Comparison of ENCODE assay signal across 9 cellular contexts in genomic region chr12:50132505-50133135, GRCh38. TPM values are rescaled to one million over a fixed set of nuclear protein-coding genes. Genes with fewer than 3 reads are reported as not detected.
DNase-seq lines count a peak whose midpoint lies in the region; ATAC-seq and TF ChIP-seq lines count a peak whose summit lies in the region.
"Had no signal": no experiment of that assay in that cellular context is flagged by ENCODE, and none has a peak within 500 bp of the region (broad histone marks: within the 10 kb centered on the region; RNA-seq: fewer than 3 reads in every experiment).

No MANE protein-coding gene starts in this region.

- peaks cover 7% of the 10 kb centered on the region for H3K4me1 Mint-ChIP-seq in stimulated activated effector memory CD8-positive, alpha-beta T cell treated with anti-CD3 and anti-CD28 coated beads, Interleukin-12 subunit alpha, Interleukin-12 subunit beta, amount 100 ng/mL, for 72 hours

- in situ Hi-C loops in GM13976 (cut with MboI; ENCODE audit: low sequenced_read_pairs, unreplicated experiment), result no loop called here

- H3K9me3 Mint-ChIP-seq in stimulated activated effector memory CD8-positive, alpha-beta T cell treated with anti-CD3 and anti-CD28 coated beads, Interleukin-12 subunit alpha, Interleukin-12 subunit beta, amount 100 ng/mL, for 72 hours, result no peaks in the 10 kb centered on the region

- peaks cover 100% of the 10 kb centered on the region for H3K36me3 Mint-ChIP-seq in stimulated activated effector memory CD8-positive, alpha-beta T cell treated with anti-CD3 and anti-CD28 coated beads, Interleukin-12 subunit alpha, Interleukin-12 subunit beta, amount 100 ng/mL, for 72 hours

- peak overlapping the region; percentile 60 for H3K27ac Mint-ChIP-seq in stimulated activated effector memory CD8-positive, alpha-beta T cell treated with anti-CD3 and anti-CD28 coated beads, Interleukin-12 subunit alpha, Interleukin-12 subunit beta, amount 100 ng/mL, for 72 hours

- DNase-seq in AG09309 (ENCODE audit: low read depth) (no peak), GM13976 (ENCODE audit: low spot score) (peak; percentile 52), fibroblast of the aortic adventitia (ENCODE audit: low read depth) (peak; percentile 78), omental fat pad (ENCODE audit: low spot score) (no peak), NCI-H748 (lab: John Stamatoyannopoulos, UW; ENCODE audit: unreplicated experiment) (no peak)
- DNase-seq in stimulated activated effector memory CD8-positive, alpha-beta T cell treated with anti-CD3 and anti-CD28 coated beads, Interleukin-12 subunit alpha, Interleukin-12 subunit beta, amount 100 ng/mL, for 72 hours (ENCODE audit: low spot score in 2 of 2), result no peak

- no peak overlapping the region for H3K4me3 Mint-ChIP-seq in stimulated activated effector memory CD8-positive, alpha-beta T cell treated with anti-CD3 and anti-CD28 coated beads, Interleukin-12 subunit alpha, Interleukin-12 subunit beta, amount 100 ng/mL, for 72 hours

- TF ChIP-seq CTCF in AG09309 (IDR thresholded peaks at IDR 0.05; ENCODE audit: control insufficient read depth, insufficient read depth, low read depth, low read length, missing control alignments) (peak; percentile 36), GM13976 (IDR thresholded peaks at IDR 0.05; ENCODE audit: borderline replicate concordance, control extremely low read depth, extremely low read depth, insufficient read depth, missing control alignments) (peak; percentile 42), fibroblast of the aortic adventitia (IDR thresholded peaks at IDR 0.05; ENCODE audit: insufficient read depth, low read length) (peak; percentile 56), omental fat pad (IDR thresholded peaks at IDR 0.05) (no peak)

- peak; percentile 42; the same call in 1 of the 3 replicates for ATAC-seq in SK-N-SH treated with all-trans-retinoic acid at 6 μM for 48 hours
- peak; percentile 65 for ATAC-seq in stimulated activated effector memory CD8-positive, alpha-beta T cell treated with anti-CD3 and anti-CD28 coated beads, Interleukin-12 subunit alpha, Interleukin-12 subunit beta, amount 100 ng/mL, for 72 hours
- ATAC-seq in omental fat pad (ENCODE audit: low FRiP score), result no peak
- ATAC-seq in GM18907 (IDR thresholded peaks at IDR 0.05; ENCODE audit: unreplicated experiment), result no peak
- ATAC-seq: HCT116 had no signal

- H3K4me3 ChIP-seq in AG09309 (ENCODE audit: control insufficient read depth, low read depth, low read length) (no peak overlapping the region), fibroblast of the aortic adventitia (ENCODE audit: low read depth, low read length) (no peak overlapping the region)

TF ChIP-seq in SK-N-SH treated with all-trans-retinoic acid at 6 μM for 48 hours, 23 proteins besides CTCF, POLR2A, EP300 and RAD21:
- TF ChIP-seq ZC3H10 (CRISPR knock-in tag; IDR thresholded peaks at IDR 0.05) (no peak), PATZ1 (CRISPR knock-in tag; IDR thresholded peaks at IDR 0.05; ENCODE audit: borderline replicate concordance) (no peak), BACH2 (CRISPR knock-in tag; IDR thresholded peaks at IDR 0.05; ENCODE audit: borderline replicate concordance) (no peak), CSRNP3 (CRISPR knock-in tag; IDR thresholded peaks at IDR 0.05) (no peak), SNAI2 (CRISPR knock-in tag; IDR thresholded peaks at IDR 0.05) (no peak), TCF4 (CRISPR knock-in tag; IDR thresholded peaks at IDR 0.05; ENCODE audit: borderline replicate concordance) (no peak), RARB (CRISPR knock-in tag; IDR thresholded peaks at IDR 0.05) (no peak), OSR1 (CRISPR knock-in tag; IDR thresholded peaks at IDR 0.05) (no peak)
TF ChIP-seq in SK-N-SH treated with all-trans-retinoic acid at 6 μM for 48 hours: peak in this region for 0.

RNA-seq across cellular contexts. Expression of gene COX14, which starts 20.6 kb away (rescaled TPM):
- 12.5 and 36.4 TPM in 2 replicates for total RNA-seq in fibroblast of the aortic adventitia (ENCODE audit: low replicate concordance)
- total RNA-seq in omental fat pad, result 100 to 1,000 TPM in 1 of 4 donors, 10 to 100 TPM in 3; 67.3 to 125 (median 88.1) TPM

RNA-seq across cellular contexts. Expression of gene GPD1, which starts 28.8 kb away (rescaled TPM):
- total RNA-seq in fibroblast of the aortic adventitia (ENCODE audit: low replicate concordance) (0.36 TPM in 1 of 2 replicates, not detected in the other), omental fat pad (1,000 to 10,000 TPM in 3 of 4 donors, 100 to 1,000 TPM in 1; 689 to 2,989 (median 2,080) TPM)

RNA-seq across cellular contexts. Expression of gene CERS5, which starts 34.5 kb away (rescaled TPM):
- total RNA-seq in fibroblast of the aortic adventitia (ENCODE audit: low replicate concordance) (20.0 and 32.7 TPM in 2 replicates), omental fat pad (10 to 100 TPM; 20.0 to 27.6 (median 24.6) TPM)

RNA-seq across cellular contexts. Expression of gene SMARCD1, which starts 47.5 kb away (rescaled TPM):
- total RNA-seq in fibroblast of the aortic adventitia (ENCODE audit: low replicate concordance) (33.4 and 49.0 TPM in 2 replicates), omental fat pad (10 to 100 TPM; 47.7 to 80.8 (median 57.3) TPM)

Comparison
In these comparisons a context has a peak if more than half of its experiments do, and no peak if none do; other contexts are left out.
1. DNase-seq: peak in GM13976 (single experiment) and fibroblast of the aortic adventitia (single experiment); none in AG09309 (single experiment), stimulated activated effector memory CD8-positive, alpha-beta T cell treated with anti-CD3 and anti-CD28 coated beads, Interleukin-12 subunit alpha, Interleukin-12 subunit beta, amount 100 ng/mL, for 72 hours (0 of 2), omental fat pad (single experiment) and NCI-H748 (single experiment).
2. CTCF ChIP-seq: peak in AG09309 (single experiment), GM13976 (single experiment) and fibroblast of the aortic adventitia (single experiment); none in omental fat pad (0 of 3).
3. ATAC-seq: peak in SK-N-SH treated with all-trans-retinoic acid at 6 μM for 48 hours (single experiment) and stimulated activated effector memory CD8-positive, alpha-beta T cell treated with anti-CD3 and anti-CD28 coated beads, Interleukin-12 subunit alpha, Interleukin-12 subunit beta, amount 100 ng/mL, for 72 hours (single experiment); none in omental fat pad (single experiment) and GM18907 (single experiment).
4. RNA of gene GPD1, which starts 28.8 kb away (total RNA-seq): 689 to 2,989 TPM in omental fat pad; 0.36 TPM in fibroblast of the aortic adventitia; every median in the first group is over 100 times any median in the second.